ENCODE assay signal across 26 cellular contexts in the genomic region with DNA sequence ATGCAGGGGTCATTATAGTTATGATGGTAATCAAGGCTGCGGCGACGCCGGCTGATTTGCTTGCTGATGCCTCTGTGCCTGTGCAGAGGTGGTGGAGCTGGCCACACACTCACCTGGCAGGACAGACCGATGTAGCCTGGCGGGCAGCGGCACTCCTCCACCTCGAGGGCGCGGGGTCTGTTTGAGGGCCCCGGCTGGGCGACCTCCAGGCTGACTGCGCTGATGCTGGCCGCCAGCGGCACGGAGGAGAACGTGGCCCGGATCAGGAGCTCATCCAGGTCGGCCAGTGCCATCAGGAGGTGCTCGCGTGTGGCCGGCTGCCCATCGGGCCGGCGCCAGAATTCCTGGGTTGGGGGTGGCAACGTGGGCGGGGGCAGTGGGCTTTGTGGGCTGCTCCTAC. TPM values are rescaled to one million over a fixed set of nuclear protein-coding genes. Genes with fewer than 3 reads are reported as not detected.
"Had no signal": no experiment of that assay in that cellular context is flagged by ENCODE, and none has a peak within 500 bp of the region (broad histone marks: within the 10 kb centered on the region; RNA-seq: fewer than 3 reads in every experiment).

No MANE protein-coding gene starts in this region.

- H3K4me3 ChIP-seq: dorsolateral prefrontal cortex, gastrocnemius medialis, left ventricle myocardium inferior, lung, psoas muscle, right lobe of liver, suprapubic skin, thyroid gland, upper lobe of left lung, uterus had no signal

- H3K27me3 ChIP-seq: dorsolateral prefrontal cortex, gastrocnemius medialis, right lobe of liver, suprapubic skin, thyroid gland, upper lobe of left lung, uterus had no signal

- DNase-seq: cortex of kidney; dorsolateral prefrontal cortex; effector CD8-positive, alpha-beta T cell; gastrocnemius medialis; glutamatergic neuron; immature natural killer cell; left ventricle myocardium inferior; mesendoderm; naive B cell; retina; right lobe of liver; stimulated activated CD4-positive, alpha-beta T cell treated with anti-CD3 and anti-CD28 coated beads, Interleukin-2, amount 100 ng/mL, for 24 hours; stimulated activated CD4-positive, alpha-beta T cell treated with anti-CD3 and anti-CD28 coated beads, Interleukin-4, amount 100 ng/mL, for 4 hours; stimulated activated naive CD8-positive, alpha-beta T cell treated with anti-CD3 and anti-CD28 coated beads, Interleukin-15, Interleukin-2, amounts not matched to agents 100 U/mL and 50 U/mL, for 24 hours; thyroid gland; uterus had no signal

- H3K4me1 Mint-ChIP-seq: immature natural killer cell had no signal

- H2AFZ ChIP-seq: parathyroid adenoma had no signal

- H3K9me3 ChIP-seq: gastrocnemius medialis, left ventricle myocardium inferior, psoas muscle, right lobe of liver, suprapubic skin, thyroid gland, upper lobe of left lung, uterus had no signal

- H3K4me3 Mint-ChIP-seq: immature natural killer cell, naive B cell, nephron had no signal

- H3K9ac ChIP-seq: parathyroid adenoma had no signal

- H3K27me3 Mint-ChIP-seq: naive B cell had no signal

- H3K36me3 ChIP-seq: right lobe of liver, uterus had no signal

- H3K27ac ChIP-seq: dorsolateral prefrontal cortex, gastrocnemius medialis, left ventricle myocardium inferior, parathyroid adenoma, psoas muscle, right lobe of liver, suprapubic skin, thyroid gland, upper lobe of left lung, uterus had no signal

- H3K27ac Mint-ChIP-seq: immature natural killer cell, nephron had no signal

- H3K79me2 ChIP-seq: parathyroid adenoma had no signal

- H3K36me3 Mint-ChIP-seq: immature natural killer cell, naive B cell had no signal

- H3K4me1 ChIP-seq: parathyroid adenoma, right lobe of liver, uterus had no signal

- FAIRE-seq: keratinocyte had no signal

- ATAC-seq: esophagus mucosa; gastrocnemius medialis; stimulated activated naive CD8-positive, alpha-beta T cell treated with anti-CD3 and anti-CD28 coated beads, Interleukin-15, Interleukin-2, amounts not matched to agents 100 U/mL and 50 U/mL, for 24 hours had no signal

- H3K9me3 Mint-ChIP-seq: immature natural killer cell, nephron had no signal

RNA-seq across cellular contexts. Expression of gene LDLRAD2, which starts 52.7 kb away (rescaled TPM):
- total RNA-seq: fibroblast of villous mesenchyme, gastrocnemius medialis, left ventricle myocardium inferior, omental fat pad, right lobe of liver had no signal
